18 cellular contexts compared by ENCODE assay signal in genomic region chr7:30969604-30969970, GRCh38. TPM values are rescaled to one million over a fixed set of nuclear protein-coding genes. Genes with fewer than 3 reads are reported as not detected.
DNase-seq lines count a peak whose midpoint lies in the region; ATAC-seq and TF ChIP-seq lines count a peak whose summit lies in the region.
"Had no signal": no experiment of that assay in that cellular context is flagged by ENCODE, and none has a peak within 500 bp of the region (broad histone marks: within the 10 kb centered on the region; RNA-seq: fewer than 3 reads in every experiment).

No MANE protein-coding gene starts in this region.

- no TSS peak for BruUV-seq in PC-9 (replicated peaks; lab: Mats Ljungman, UMichigan)

- CTCF ChIA-PET in PC-9 (lab: Charles Lee), result no interaction called here

- H3K9me2 ChIP-seq in PC-9 (ENCODE audit: insufficient read depth), result no peaks in the 10 kb centered on the region

- no peaks in the 10 kb centered on the region for H3K79me2 ChIP-seq in PC-9 (ENCODE audit: low read depth)

- H3K27ac ChIP-seq in right atrium auricular region (no peak overlapping the region), heart right ventricle (no peak overlapping the region), VCaP (peak overlapping the region; percentile 98), lung (ENCODE audit: low read depth in 1 of 2, low read length in 1 of 2) (no peak overlapping the region), sigmoid colon (no peak overlapping the region), PC-9 (no peak overlapping the region)

- peaks cover 0 to 2% of the 10 kb centered on the region in 2 donors for H3K4me1 ChIP-seq in right atrium auricular region
- H3K4me1 ChIP-seq in heart right ventricle, result peaks cover 0 to 11% (median under 1%) of the 10 kb centered on the region in 9 donors
- H3K4me1 ChIP-seq in lung (ENCODE audit: control insufficient read depth in 2 of 2, insufficient read depth in 2 of 2, low read length in 2 of 2), result peaks cover 0 to 22% of the 10 kb centered on the region in 2 donors
- peaks cover 0 to 2% (median 0%) of the 10 kb centered on the region in 4 donors for H3K4me1 ChIP-seq in sigmoid colon
- no peaks in the 10 kb centered on the region for H3K4me1 ChIP-seq in PC-9 (replicated peaks; ENCODE audit: insufficient read depth)

- intact Hi-C loops in heart right ventricle (cut with DNase I) (no loop called here), sigmoid colon (cut with DNase I) (no loop called here), PC-9 (cut with micrococcal nuclease; ENCODE audit: unreplicated experiment) (no loop called here)

- no peak overlapping the region for H3K4me2 ChIP-seq in PC-9

- TF ChIP-seq POLR2A in sigmoid colon (IDR thresholded peaks at IDR 0.05), result no peak

- WGBS in heart right ventricle, 2 donors, result 90 to 94% methylated on average over 1 of the region's 1 CpG
- 91 to 94% methylated on average over 1 of the region's 1 CpG for WGBS in lung, 2 donors
- 88 to 92% methylated on average over 1 of the region's 1 CpG for WGBS in sigmoid colon, 2 donors

- POLR2A ChIA-PET in PC-9 (lab: Charles Lee; ENCODE audit: unreplicated experiment), result no interaction called here

- DNase-seq in right atrium auricular region (ENCODE audit: low spot score), result peak; percentile 30
- no peak for DNase-seq in heart right ventricle
- peak; percentile 17 for DNase-seq in lung (ENCODE audit: low spot score)
- peak; percentile 36 for DNase-seq in sigmoid colon
- DNase-seq in T1000 (lab: John Stamatoyannopoulos, UW), result no peak
- no peak for DNase-seq in kidney glomerular epithelial cell (lab: John Stamatoyannopoulos, UW)
- no peak for DNase-seq in PC-9
- DNase-seq: 8988T; AML-193; C1 segment of cervical spinal cord; CD4-positive, alpha-beta memory T cell; DMS79 treated with DMSO at 0.1 percent for 48 hours; EL; GOT3; HCEC 1CT; IMR-90 had no signal

- TF ChIP-seq EP300 in sigmoid colon (IDR thresholded peaks at IDR 0.05), result no peak

- no peak for TF ChIP-seq CTCF in right atrium auricular region (IDR thresholded peaks at IDR 0.05)
- TF ChIP-seq CTCF in heart right ventricle (IDR thresholded peaks at IDR 0.05), result no peak
- TF ChIP-seq CTCF in VCaP (conservative IDR thresholded peaks at IDR 0.05), result no peak
- TF ChIP-seq CTCF in lung (IDR thresholded peaks at IDR 0.05; ENCODE audit: control extremely low read depth, extremely low read depth), result no peak
- TF ChIP-seq CTCF in sigmoid colon (IDR thresholded peaks at IDR 0.05), result no peak
- TF ChIP-seq CTCF in PC-9 (conservative IDR thresholded peaks at IDR 0.05), result no peak

- no peaks in the 10 kb centered on the region for H3K9me3 ChIP-seq in right atrium auricular region
- H3K9me3 ChIP-seq in heart right ventricle, result no peaks in the 10 kb centered on the region
- H3K9me3 ChIP-seq in lung (ENCODE audit: control insufficient read depth in 2 of 2, insufficient read depth in 1 of 2, low read length in 1 of 2), result no peaks in the 10 kb centered on the region
- no peaks in the 10 kb centered on the region for H3K9me3 ChIP-seq in sigmoid colon
- no peaks in the 10 kb centered on the region for H3K9me3 ChIP-seq in PC-9 (ENCODE audit: insufficient read depth, low read depth)

- H3K36me3 ChIP-seq in right atrium auricular region (no peaks in the 10 kb centered on the region), heart right ventricle (no peaks in the 10 kb centered on the region), lung (ENCODE audit: control insufficient read depth in 2 of 2, insufficient read depth in 2 of 2, low read length in 2 of 2) (no peaks in the 10 kb centered on the region), sigmoid colon (no peaks in the 10 kb centered on the region), PC-9 (ENCODE audit: low read depth) (no peaks in the 10 kb centered on the region)

- H2AFZ ChIP-seq in PC-9, result no peak overlapping the region

- H3K27me3 ChIP-seq in right atrium auricular region (no peaks in the 10 kb centered on the region), heart right ventricle (peaks cover 0 to 40% (median 0%) of the 10 kb centered on the region in 7 donors), lung (ENCODE audit: control insufficient read depth, insufficient read depth) (no peaks in the 10 kb centered on the region), sigmoid colon (peaks cover 0 to 4% (median 0%) of the 10 kb centered on the region in 3 donors), PC-9 (ENCODE audit: insufficient read depth, low read depth) (peaks cover 56% of the 10 kb centered on the region)

- H3F3A ChIP-seq in PC-9 (ENCODE audit: insufficient read depth, low read depth), result no peaks in the 10 kb centered on the region

- no peaks in the 10 kb centered on the region for H4K20me1 ChIP-seq in PC-9 (ENCODE audit: insufficient read depth)

- H3K4me3 ChIP-seq in right atrium auricular region, result no peak overlapping the region
- no peak overlapping the region for H3K4me3 ChIP-seq in heart right ventricle
- no peak overlapping the region for H3K4me3 ChIP-seq in lung
- no peak overlapping the region for H3K4me3 ChIP-seq in sigmoid colon
- no peak overlapping the region for H3K4me3 ChIP-seq in PC-9

- ATAC-seq in heart right ventricle (no peak), lung (ENCODE audit: insufficient read depth, low FRiP score) (no peak)

RNA-seq across cellular contexts. Expression of gene GHRHR, which starts 5.8 kb away (rescaled TPM):
- not detected for total RNA-seq in right atrium auricular region
- total RNA-seq in heart right ventricle, result not detected
- polyA plus RNA-seq in heart right ventricle, result not detected
- under 1 TPM in 1 of 2 donors, not detected in 1; 0.77 TPM for total RNA-seq in lung
- polyA plus RNA-seq in lung, result under 1 TPM; 0.38 to 0.77 TPM
- not detected for total RNA-seq in sigmoid colon
- not detected for polyA plus RNA-seq in sigmoid colon
- not detected in 2 replicates for total RNA-seq in PC-9 (2021)
- total RNA-seq: CD4-positive, alpha-beta memory T cell; HT-29; IMR-90 had no signal
- polyA plus RNA-seq: CD4-positive, alpha-beta memory T cell; IMR-90 had no signal

RNA-seq across cellular contexts. Expression of gene AQP1, which starts 57.9 kb away (rescaled TPM):
- total RNA-seq in right atrium auricular region, result 100 to 1,000 TPM; 353 to 517 TPM
- 100 to 1,000 TPM; 101 to 274 (median 171) TPM for total RNA-seq in heart right ventricle
- 100 to 1,000 TPM; 211 to 245 TPM for polyA plus RNA-seq in heart right ventricle
- total RNA-seq in lung, result 100 to 1,000 TPM; 328 to 655 TPM
- polyA plus RNA-seq in lung, result 100 to 1,000 TPM; 267 to 527 TPM
- 100 to 1,000 TPM in 3 of 4 donors, 10 to 100 TPM in 1; 66.0 to 191 (median 146) TPM for total RNA-seq in sigmoid colon
- polyA plus RNA-seq in sigmoid colon, result 10 to 100 TPM in 1 of 3 donors, 1 to 10 TPM in 2; 3.7 to 41.8 (median 7.8) TPM
- total RNA-seq in PC-9 (2021), result 4.0 and 4.8 TPM in 2 replicates
- total RNA-seq: CD4-positive, alpha-beta memory T cell had no signal
- polyA plus RNA-seq: CD4-positive, alpha-beta memory T cell had no signal

Comparison
In these comparisons a context has a peak if more than half of its experiments do, and no peak if none do; other contexts are left out.
1. DNase-seq: peak in right atrium auricular region (single experiment), lung (single experiment) and sigmoid colon (single experiment); none in heart right ventricle (0 of 2), T1000 (single experiment), kidney glomerular epithelial cell (single experiment) and PC-9 (0 of 2).
2. RNA of gene AQP1, which starts 57.9 kb away (total RNA-seq): 328 to 655 TPM in lung, 353 to 517 TPM in right atrium auricular region, 66.0 to 191 TPM in sigmoid colon and 101 to 274 TPM in heart right ventricle; 4.0 to 4.8 TPM in PC-9; every median in the first group is over 10 times any median in the second.